ENCODE assay signal across 25 cellular contexts in genomic region chr16:23181506-23181905, GRCh38. TPM values are rescaled to one million over a fixed set of nuclear protein-coding genes. Genes with fewer than 3 reads are reported as not detected.
"Had no signal": no experiment of that assay in that cellular context is flagged by ENCODE, and none has a peak within 500 bp of the region (broad histone marks: within the 10 kb centered on the region; RNA-seq: fewer than 3 reads in every experiment).

No MANE protein-coding gene starts in this region.

- H3K9me3 ChIP-seq: adrenal gland, lower lobe of right lung, pancreas, testis had no signal

- H3K27ac ChIP-seq: adrenal gland, epithelial cell of prostate, foreskin keratinocyte, lower lobe of right lung, pancreas, testis had no signal

- H3K27me3 ChIP-seq: pancreas, testis had no signal

- H3K36me3 Mint-ChIP-seq: activated CD8-positive, alpha-beta memory T cell treated with anti-CD3 and anti-CD28 coated beads, Interleukin-2, amount 10 ng/mL, durations not matched to agents 7 days and 5 days; mesothelial cell of epicardium; type B pancreatic cell had no signal

- H3K4me3 ChIP-seq: adrenal gland had no signal

- H3K27ac Mint-ChIP-seq: activated B cell treated with CpG ODN at 0.5 μM for 24 hours; activated CD4-positive, alpha-beta memory T cell treated with anti-CD3 and anti-CD28 coated beads, Interleukin-2, amount 10 ng/mL, durations not matched to agents 7 days and 5 days; activated CD8-positive, alpha-beta memory T cell treated with anti-CD3 and anti-CD28 coated beads, Interleukin-2, amount 10 ng/mL, durations not matched to agents 7 days and 5 days; mesothelial cell of epicardium; type B pancreatic cell had no signal

- H3K4me1 ChIP-seq: foreskin keratinocyte had no signal

- FAIRE-seq: islet of Langerhans, pancreas, small intestine, TTC549 had no signal

- DNase-seq: activated B cell treated with CpG ODN at 0.5 μM for 24 hours; activated CD4-positive, alpha-beta memory T cell treated with anti-CD3 and anti-CD28 coated beads, Interleukin-2, amount 10 ng/mL, durations not matched to agents 7 days and 5 days; activated CD4-positive, alpha-beta T cell treated with anti-CD3 and anti-CD28 coated beads for 4 hours; activated CD8-positive, alpha-beta memory T cell treated with anti-CD3 and anti-CD28 coated beads, Interleukin-2, amount 10 ng/mL, durations not matched to agents 7 days and 5 days; activated effector memory CD4-positive, alpha-beta T cell treated with anti-CD3 and anti-CD28 coated beads, Interleukin-2, amount 50 U/mL, for 16 hours; activated naive CD4-positive, alpha-beta T cell treated with anti-CD3 and anti-CD28 coated beads, Interleukin-2, amount 50 U/mL, for 16 hours; activated T-cell treated with anti-CD3 and anti-CD28 coated beads, Interleukin-2, amount 50 U/mL, for 1 hour; foreskin keratinocyte; hippocampal formation; left colon; lower lobe of right lung; pancreas; small intestine; stimulated activated CD4-positive, alpha-beta T cell treated with anti-CD3 and anti-CD28 coated beads, Interleukin-15, amount 100 ng/mL, for 24 hours; stimulated activated CD4-positive, alpha-beta T cell treated with anti-CD3 and anti-CD28 coated beads, Interleukin-2, amount 100 ng/mL, for 48 hours; testis had no signal

- H3K36me3 ChIP-seq: adrenal gland, lower lobe of right lung, pancreas had no signal

- H3K9me3 Mint-ChIP-seq: activated B cell treated with CpG ODN at 0.5 μM for 24 hours; activated CD4-positive, alpha-beta memory T cell treated with anti-CD3 and anti-CD28 coated beads, Interleukin-2, amount 10 ng/mL, durations not matched to agents 7 days and 5 days; mesothelial cell of epicardium; T-helper 2 cell treated with Interferon-gamma antibody and Interleukin-4, amounts not matched to agents 5 μg/mL and 100 μg/mL, for 36 hours; type B pancreatic cell had no signal

RNA-seq across cellular contexts. Expression of gene SCNN1G, which starts 1.0 kb away (rescaled TPM):
- total RNA-seq: activated B cell treated with CpG ODN at 0.5 μM for 24 hours; activated CD4-positive, alpha-beta memory T cell treated with anti-CD3 and anti-CD28 coated beads, Interleukin-2, amount 10 ng/mL, durations not matched to agents 7 days and 5 days; activated CD8-positive, alpha-beta memory T cell treated with anti-CD3 and anti-CD28 coated beads, Interleukin-2, amount 10 ng/mL, durations not matched to agents 7 days and 5 days; fibroblast of lung; foreskin keratinocyte; mesothelial cell of epicardium; pulmonary artery endothelial cell had no signal
- polyA plus RNA-seq: fibroblast of lung had no signal
